In the genomic region with DNA sequence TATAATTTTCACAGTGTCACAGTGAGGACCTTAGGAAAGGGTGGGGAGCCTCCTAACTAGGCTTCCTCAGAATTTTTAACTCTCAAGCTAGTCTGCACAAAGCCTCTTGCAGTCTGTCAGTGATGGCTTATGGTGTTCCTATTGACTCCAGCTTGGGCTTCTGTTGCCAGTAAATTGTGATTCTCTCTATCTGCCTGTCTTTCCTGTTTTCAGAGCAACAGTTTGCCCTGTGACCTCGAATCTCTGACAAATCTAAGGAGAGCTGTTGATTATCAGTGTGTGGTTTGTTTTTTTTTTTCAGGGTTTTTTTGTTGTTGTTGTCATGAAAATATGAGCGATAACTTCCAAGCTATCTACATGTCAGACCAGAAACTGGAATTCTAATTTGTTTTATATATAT, we compare ENCODE assay signal across 20 cellular contexts.
DNase-seq lines count a peak whose midpoint lies in the region; ATAC-seq and TF ChIP-seq lines count a peak whose summit lies in the region.
"Had no signal": no experiment of that assay in that cellular context is flagged by ENCODE, and none has a peak within 500 bp of the region (broad histone marks: within the 10 kb centered on the region; RNA-seq: fewer than 3 reads in every experiment).

No MANE protein-coding gene starts in this region.

- intact Hi-C loops in activated CD8-positive, alpha-beta T cell treated with anti-CD3 and anti-CD28 coated beads for 36 hours (cut with micrococcal nuclease), result no loop called here

- no peak overlapping the region for H3K4me3 Mint-ChIP-seq in activated CD8-positive, alpha-beta T cell treated with anti-CD3 and anti-CD28 coated beads, Interleukin-2, amount 10 ng/mL, durations not matched to agents 7 days and 5 days
- H3K4me3 Mint-ChIP-seq in activated CD8-positive, alpha-beta T cell treated with anti-CD3 and anti-CD28 coated beads for 36 hours, result no peak overlapping the region
- H3K4me3 Mint-ChIP-seq in CD8-positive, alpha-beta memory T cell, result peak overlapping the region in 3 of 7 donors; percentile 45 to 57 (median 46)
- no peak overlapping the region for H3K4me3 Mint-ChIP-seq in nephron progenitor cell
- H3K4me3 Mint-ChIP-seq: HFFc6 had no signal

- peaks cover 5% of the 10 kb centered on the region for H3K9me3 Mint-ChIP-seq in activated CD8-positive, alpha-beta T cell treated with anti-CD3 and anti-CD28 coated beads, Interleukin-2, amount 10 ng/mL, durations not matched to agents 7 days and 5 days (ENCODE audit: insufficient read depth)
- H3K9me3 Mint-ChIP-seq in activated CD8-positive, alpha-beta T cell treated with anti-CD3 and anti-CD28 coated beads for 36 hours, result peaks cover 11% of the 10 kb centered on the region
- peaks cover 0 to 14% (median 7%) of the 10 kb centered on the region in 5 donors for H3K9me3 Mint-ChIP-seq in CD8-positive, alpha-beta memory T cell
- H3K9me3 Mint-ChIP-seq in nephron progenitor cell, result no peaks in the 10 kb centered on the region
- H3K9me3 Mint-ChIP-seq: HFFc6 had no signal

- CTCF ChIA-PET in activated CD8-positive, alpha-beta T cell treated with anti-CD3 and anti-CD28 coated beads, Interleukin-2, amount 10 ng/mL, durations not matched to agents 7 days and 5 days (lab: Charles Lee), result no interaction called here
- CTCF ChIA-PET in activated CD8-positive, alpha-beta T cell treated with anti-CD3 and anti-CD28 coated beads for 36 hours (lab: Charles Lee), result no interaction called here
- CTCF ChIA-PET in CD8-positive, alpha-beta memory T cell (lab: Charles Lee), result no interaction called here

- H3K36me3 Mint-ChIP-seq in activated CD8-positive, alpha-beta T cell treated with anti-CD3 and anti-CD28 coated beads, Interleukin-2, amount 10 ng/mL, durations not matched to agents 7 days and 5 days (ENCODE audit: low read depth), result peaks cover 8% of the 10 kb centered on the region
- peaks cover 2% of the 10 kb centered on the region for H3K36me3 Mint-ChIP-seq in activated CD8-positive, alpha-beta T cell treated with anti-CD3 and anti-CD28 coated beads for 36 hours (ENCODE audit: low read depth)
- H3K36me3 Mint-ChIP-seq in CD8-positive, alpha-beta memory T cell, result peaks cover 0 to 44% (median 0%) of the 10 kb centered on the region in 3 donors
- no peaks in the 10 kb centered on the region for H3K36me3 Mint-ChIP-seq in nephron progenitor cell (ENCODE audit: low read depth)

- ATAC-seq in activated CD8-positive, alpha-beta T cell treated with anti-CD3 and anti-CD28 coated beads, Interleukin-2, amount 10 ng/mL, durations not matched to agents 7 days and 5 days, result no peak
- no peak for ATAC-seq in activated CD8-positive, alpha-beta T cell treated with anti-CD3 and anti-CD28 coated beads for 36 hours
- ATAC-seq in HG03139 (IDR thresholded peaks at IDR 0.05; ENCODE audit: unreplicated experiment) (no peak), HG02571 (IDR thresholded peaks at IDR 0.05; ENCODE audit: unreplicated experiment) (no peak)

- peaks cover 18% of the 10 kb centered on the region for H3K4me1 Mint-ChIP-seq in activated CD8-positive, alpha-beta T cell treated with anti-CD3 and anti-CD28 coated beads, Interleukin-2, amount 10 ng/mL, durations not matched to agents 7 days and 5 days (ENCODE audit: low read depth)
- H3K4me1 Mint-ChIP-seq in activated CD8-positive, alpha-beta T cell treated with anti-CD3 and anti-CD28 coated beads for 36 hours (ENCODE audit: low read depth), result peaks cover 12% of the 10 kb centered on the region
- H3K4me1 Mint-ChIP-seq in CD8-positive, alpha-beta memory T cell, result peaks cover 20 to 38% (median 30%) of the 10 kb centered on the region in 3 donors
- H3K4me1 Mint-ChIP-seq in nephron progenitor cell, result no peaks in the 10 kb centered on the region

- POLR2A ChIA-PET in activated CD8-positive, alpha-beta T cell treated with anti-CD3 and anti-CD28 coated beads, Interleukin-2, amount 10 ng/mL, durations not matched to agents 7 days and 5 days (lab: Charles Lee), result no interaction called here
- POLR2A ChIA-PET in activated CD8-positive, alpha-beta T cell treated with anti-CD3 and anti-CD28 coated beads for 36 hours (lab: Charles Lee), result no interaction called here
- POLR2A ChIA-PET in CD8-positive, alpha-beta memory T cell (lab: Charles Lee), result interaction anchor here (0.6 kb wide), 1 partner anchor 47 kb away, joined by 3 read pairs; no protein-coding TSS in a partner anchor

- no peak overlapping the region for H3K4me3 ChIP-seq in CD8-positive, alpha-beta memory T cell (ENCODE audit: low read length)
- H3K4me3 ChIP-seq: PC-9 had no signal

- H3K27me3 Mint-ChIP-seq in activated CD8-positive, alpha-beta T cell treated with anti-CD3 and anti-CD28 coated beads, Interleukin-2, amount 10 ng/mL, durations not matched to agents 7 days and 5 days (ENCODE audit: low read depth), result no peaks in the 10 kb centered on the region
- H3K27me3 Mint-ChIP-seq in activated CD8-positive, alpha-beta T cell treated with anti-CD3 and anti-CD28 coated beads for 36 hours, result no peaks in the 10 kb centered on the region
- H3K27me3 Mint-ChIP-seq in CD8-positive, alpha-beta memory T cell, result no peaks in the 10 kb centered on the region
- H3K27me3 Mint-ChIP-seq in nephron progenitor cell (ENCODE audit: low read depth, poor library complexity), result peaks cover 4% of the 10 kb centered on the region

- H3K4me1 ChIP-seq in CD8-positive, alpha-beta memory T cell (ENCODE audit: insufficient read depth, low read length), result no peaks in the 10 kb centered on the region

- TF ChIP-seq CTCF in activated CD8-positive, alpha-beta T cell treated with anti-CD3 and anti-CD28 coated beads for 36 hours (IDR thresholded peaks at IDR 0.05), result no peak
- TF ChIP-seq CTCF in nephron progenitor cell (IDR thresholded peaks at IDR 0.05), result no peak

- no peaks in the 10 kb centered on the region for H3K27me3 ChIP-seq in CD8-positive, alpha-beta memory T cell (ENCODE audit: insufficient read depth, low read length, poor library complexity, severe bottlenecking)

- peak overlapping the region; percentile 26 for H3K27ac Mint-ChIP-seq in activated CD8-positive, alpha-beta T cell treated with anti-CD3 and anti-CD28 coated beads, Interleukin-2, amount 10 ng/mL, durations not matched to agents 7 days and 5 days
- no peak overlapping the region for H3K27ac Mint-ChIP-seq in activated CD8-positive, alpha-beta T cell treated with anti-CD3 and anti-CD28 coated beads for 36 hours
- peak overlapping the region; percentile 8 to 96 (median 25) for H3K27ac Mint-ChIP-seq in CD8-positive, alpha-beta memory T cell
- peak overlapping the region; percentile 5 for H3K27ac Mint-ChIP-seq in nephron progenitor cell
- H3K27ac Mint-ChIP-seq: HFFc6 had no signal

- H3K9me3 ChIP-seq in CD8-positive, alpha-beta memory T cell (ENCODE audit: low read length), result no peaks in the 10 kb centered on the region

- no peak overlapping the region for H3K27ac ChIP-seq in CD8-positive, alpha-beta memory T cell (ENCODE audit: low read depth, low read length)
- H3K27ac ChIP-seq: PC-9, RWPE1 had no signal

- no peak for DNase-seq in activated CD8-positive, alpha-beta T cell treated with anti-CD3 and anti-CD28 coated beads, Interleukin-2, amount 10 ng/mL, durations not matched to agents 7 days and 5 days
- no peak for DNase-seq in activated CD8-positive, alpha-beta T cell treated with anti-CD3 and anti-CD28 coated beads for 36 hours
- DNase-seq in CD8-positive, alpha-beta memory T cell, result no peak
- DNase-seq in dermis microvascular lymphatic vessel endothelial cell (ENCODE audit: low read depth in 2 of 2) (peak; percentile 30 to 31), nephron progenitor cell (no peak), superior temporal gyrus (ENCODE audit: extremely low spot score) (no peak)
- DNase-seq: DMS79, H7, HFFc6, MM.1S, NCI-H1092, NCI-H1436 treated with DMSO at 0.1 percent for 48 hours, NCI-H2029, NCI-H345, NCI-H524 treated with DMSO at 0.1 percent for 48 hours, PC-9, SIG-M5 had no signal

- no peaks in the 10 kb centered on the region for H3K36me3 ChIP-seq in CD8-positive, alpha-beta memory T cell (ENCODE audit: insufficient read depth, low read length)

Comparison
In these comparisons a context has a peak if more than half of its experiments do, and no peak if none do; other contexts are left out.
1. DNase-seq: peak in dermis microvascular lymphatic vessel endothelial cell (2 of 2); none in activated CD8-positive, alpha-beta T cell treated with anti-CD3 and anti-CD28 coated beads, Interleukin-2, amount 10 ng/mL, durations not matched to agents 7 days and 5 days (single experiment), activated CD8-positive, alpha-beta T cell treated with anti-CD3 and anti-CD28 coated beads for 36 hours (single experiment), CD8-positive, alpha-beta memory T cell (0 of 5), nephron progenitor cell (single experiment) and superior temporal gyrus (single experiment).